ENCODE assay signal across 14 cellular contexts in genomic region chr3:112056451-112056929, GRCh38.
DNase-seq lines count a peak whose midpoint lies in the region; ATAC-seq and TF ChIP-seq lines count a peak whose summit lies in the region.
"Had no signal": no experiment of that assay in that cellular context is flagged by ENCODE, and none has a peak within 500 bp of the region (broad histone marks: within the 10 kb centered on the region; RNA-seq: fewer than 3 reads in every experiment).

No MANE protein-coding gene starts in this region.

- no peak overlapping the region for H3K27ac ChIP-seq in RWPE1
- H3K27ac ChIP-seq: BLaER1 treated with 17β-estradiol and CSF1 and Interleukin-3, amounts not matched to agents 10 nM and 100 nM; colonic mucosa had no signal

- DNase-seq in activated effector memory CD4-positive, alpha-beta T cell treated with anti-CD3 and anti-CD28 coated beads, Interleukin-2, amount 50 U/mL, for 16 hours, result peak; percentile 64
- no peak for DNase-seq in activated effector memory CD4-positive, alpha-beta T cell treated with Interleukin-2 at 50 U/mL for 16 hours
- DNase-seq in RWPE1 (ENCODE audit: low spot score) (peak; percentile 30), dedifferentiated amniotic fluid mesenchymal stem cell (ENCODE audit: extremely low spot score) (peak; percentile 37), NOMO-1 treated with DMSO at 0.1 percent for 48 hours (lab: John Stamatoyannopoulos, UW; ENCODE audit: unreplicated experiment) (no peak), LoVo (ENCODE audit: low spot score) (no peak)
- no peak for DNase-seq in stimulated activated effector memory CD8-positive, alpha-beta T cell treated with anti-CD3 and anti-CD28 coated beads, Interleukin-12 subunit alpha, Interleukin-12 subunit beta, amount 100 ng/mL, for 72 hours (ENCODE audit: low spot score in 2 of 2)
- DNase-seq: colonic mucosa, NCI-H1092 treated with DMSO at 0.1 percent for 48 hours, NCI-H69, SW 1271 had no signal

- H3K36me3 Mint-ChIP-seq in stimulated activated effector memory CD8-positive, alpha-beta T cell treated with anti-CD3 and anti-CD28 coated beads, Interleukin-12 subunit alpha, Interleukin-12 subunit beta, amount 100 ng/mL, for 72 hours, result no peaks in the 10 kb centered on the region

- peaks cover 18% of the 10 kb centered on the region for H3K4me1 Mint-ChIP-seq in stimulated activated effector memory CD8-positive, alpha-beta T cell treated with anti-CD3 and anti-CD28 coated beads, Interleukin-12 subunit alpha, Interleukin-12 subunit beta, amount 100 ng/mL, for 72 hours
- H3K4me1 Mint-ChIP-seq: memory B cell had no signal

- H3K27ac Mint-ChIP-seq in stimulated activated effector memory CD8-positive, alpha-beta T cell treated with anti-CD3 and anti-CD28 coated beads, Interleukin-12 subunit alpha, Interleukin-12 subunit beta, amount 100 ng/mL, for 72 hours, result peak overlapping the region; percentile 66
- H3K27ac Mint-ChIP-seq: memory B cell had no signal

- no peak for TF ChIP-seq CTCF in RWPE1 (conservative IDR thresholded peaks at IDR 0.05; ENCODE audit: low read depth)

- POLR2A ChIA-PET in RWPE1 (lab: Yijun Ruan, JAX; ENCODE audit: low non-redundant PET), result no interaction called here

- no peaks in the 10 kb centered on the region for H3K9me3 Mint-ChIP-seq in stimulated activated effector memory CD8-positive, alpha-beta T cell treated with anti-CD3 and anti-CD28 coated beads, Interleukin-12 subunit alpha, Interleukin-12 subunit beta, amount 100 ng/mL, for 72 hours

- CTCF ChIA-PET in RWPE1 (lab: Yijun Ruan, JAX), result interaction anchor here (0.6 kb wide), 1 partner anchor 121 kb away, joined by 3 read pairs; no protein-coding TSS in a partner anchor

- H3K4me3 Mint-ChIP-seq in stimulated activated effector memory CD8-positive, alpha-beta T cell treated with anti-CD3 and anti-CD28 coated beads, Interleukin-12 subunit alpha, Interleukin-12 subunit beta, amount 100 ng/mL, for 72 hours, result peak overlapping the region; percentile 46
- H3K4me3 Mint-ChIP-seq: memory B cell had no signal

- peak; percentile 98 for ATAC-seq in stimulated activated effector memory CD8-positive, alpha-beta T cell treated with anti-CD3 and anti-CD28 coated beads, Interleukin-12 subunit alpha, Interleukin-12 subunit beta, amount 100 ng/mL, for 72 hours
- ATAC-seq in GM21723 (IDR thresholded peaks at IDR 0.05; ENCODE audit: unreplicated experiment), result no peak

Comparison
In these comparisons a context has a peak if more than half of its experiments do, and no peak if none do; other contexts are left out.
1. DNase-seq: peak in activated effector memory CD4-positive, alpha-beta T cell treated with anti-CD3 and anti-CD28 coated beads, Interleukin-2, amount 50 U/mL, for 16 hours (single experiment), RWPE1 (single experiment) and dedifferentiated amniotic fluid mesenchymal stem cell (single experiment); none in activated effector memory CD4-positive, alpha-beta T cell treated with Interleukin-2 at 50 U/mL for 16 hours (single experiment), stimulated activated effector memory CD8-positive, alpha-beta T cell treated with anti-CD3 and anti-CD28 coated beads, Interleukin-12 subunit alpha, Interleukin-12 subunit beta, amount 100 ng/mL, for 72 hours (0 of 2), NOMO-1 treated with DMSO at 0.1 percent for 48 hours (single experiment) and LoVo (single experiment).